1 cellular context compared by ENCODE assay signal in the genomic region with DNA sequence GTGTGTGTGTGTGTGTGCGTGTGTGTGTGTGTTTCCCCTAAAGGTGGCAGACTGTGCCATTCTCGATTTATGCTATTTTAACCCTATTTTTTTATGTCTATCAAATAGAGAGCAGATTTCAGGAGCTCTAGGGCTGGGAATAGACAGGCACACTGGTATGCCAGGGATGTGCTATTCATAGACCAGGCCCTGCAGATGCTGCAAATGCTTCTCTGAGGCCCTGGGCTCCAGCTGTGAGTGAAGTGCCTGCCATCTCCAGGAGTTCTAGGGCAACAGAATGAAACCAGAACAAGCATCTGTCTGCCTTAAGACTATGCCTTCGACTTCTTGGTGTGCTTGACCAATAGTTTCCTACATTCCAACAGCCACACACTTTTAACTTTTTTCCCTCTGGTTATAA.
TF ChIP-seq lines count a peak whose summit lies in the region.

No MANE protein-coding gene starts in this region.

TF ChIP-seq in HEK293T, 16 proteins besides CTCF, POLR2A, EP300 and RAD21:
- no peak for TF ChIP-seq L3MBTL2 (conservative IDR thresholded peaks at IDR 0.05)
